ENCODE assay signal across 15 cellular contexts in the genomic region with DNA sequence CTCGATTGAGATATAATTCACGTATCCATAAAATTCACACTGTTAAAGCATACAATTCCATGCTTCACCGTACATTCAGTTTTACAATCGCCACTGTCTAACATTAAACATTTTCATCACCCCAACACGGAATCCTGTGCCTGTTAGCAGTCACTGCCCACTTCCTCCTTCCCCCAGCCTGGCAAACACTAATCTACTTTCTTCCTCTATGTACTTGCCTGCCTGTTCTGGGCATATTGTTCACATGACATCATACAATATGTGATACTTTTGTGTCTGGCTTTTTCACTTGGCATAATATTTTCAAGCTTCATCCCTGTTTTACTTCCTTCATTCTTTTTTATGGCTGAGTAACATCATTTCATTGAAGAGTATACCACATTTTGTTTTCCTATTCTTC.
DNase-seq lines count a peak whose midpoint lies in the region; ATAC-seq, FAIRE-seq and TF ChIP-seq lines count a peak whose summit lies in the region.
"Had no signal": no experiment of that assay in that cellular context is flagged by ENCODE, and none has a peak within 500 bp of the region (broad histone marks: within the 10 kb centered on the region; RNA-seq: fewer than 3 reads in every experiment).

No MANE protein-coding gene starts in this region.

- H3K4me1 ChIP-seq in pancreas, result peaks cover 0 to 3% (median 0%) of the 10 kb centered on the region in 3 donors

- H3K27ac ChIP-seq in pancreas, result peak overlapping the region in 1 of 4 donors; percentile 10
- H3K27ac ChIP-seq: 22Rv1, VCaP had no signal

- H3K4me3 ChIP-seq in epithelial cell of esophagus (ENCODE audit: low read length) (no peak overlapping the region), pancreas (no peak overlapping the region)
- H3K4me3 ChIP-seq: gastrocnemius medialis, lung had no signal

- no peaks in the 10 kb centered on the region for H3K36me3 ChIP-seq in pancreas
- H3K36me3 ChIP-seq: gastrocnemius medialis had no signal

- H3K9me3 ChIP-seq in pancreas, result no peaks in the 10 kb centered on the region
- H3K9me3 ChIP-seq: gastrocnemius medialis had no signal

- WGBS in pancreas, 2 donors, result 55 to 67% methylated on average over 5 of the region's 5 CpGs

- DNase-seq in DMS 273 (lab: John Stamatoyannopoulos, UW; ENCODE audit: unreplicated experiment) (peak; percentile 24), DMS 273 treated with DMSO at 0.1 percent for 48 hours (lab: John Stamatoyannopoulos, UW) (no peak), NCI-H446 treated with DMSO at 0.1 percent for 48 hours (lab: John Stamatoyannopoulos, UW) (peak; percentile 51), epithelial cell of esophagus (ENCODE audit: low read depth) (peak; percentile 11), pancreas (no peak), GM19238 (ENCODE audit: insufficient read length, low spot score) (no peak), GM13977 (ENCODE audit: low spot score) (no peak)
- DNase-seq: caudate nucleus, gastrocnemius medialis, NCI-H1105 treated with DMSO at 0.1 percent for 48 hours, trophoblast cell had no signal

- TF ChIP-seq CTCF in epithelial cell of esophagus (IDR thresholded peaks at IDR 0.05; ENCODE audit: insufficient read depth, low read depth, low read length, missing control alignments) (no peak), pancreas (IDR thresholded peaks at IDR 0.05) (no peak), GM13977 (IDR thresholded peaks at IDR 0.05; ENCODE audit: extremely low read depth, insufficient read depth, missing control alignments) (no peak)

- in situ Hi-C loops in GM13977 (cut with MboI; ENCODE audit: low pct_unique_long_range_greater_than_20kb, low sequenced_read_pairs, unreplicated experiment), result no loop called here

- FAIRE-seq in pancreas (lab: Jason Lieb, UNC), result no peak

- ATAC-seq in pancreas (peak in 3 of 4 donors; percentile 39 to 70 (median 50)), GM19452 (IDR thresholded peaks at IDR 0.05; ENCODE audit: unreplicated experiment) (no peak)
- ATAC-seq: gastrocnemius medialis had no signal

- intact Hi-C loops in pancreas (cut with DNase I), result no loop called here

- H3K27me3 ChIP-seq in pancreas, result no peaks in the 10 kb centered on the region
- H3K27me3 ChIP-seq: gastrocnemius medialis had no signal

Comparison
In these comparisons a context has a peak if more than half of its experiments do, and no peak if none do; other contexts are left out.
1. DNase-seq: peak in DMS 273 (single experiment), NCI-H446 treated with DMSO at 0.1 percent for 48 hours (single experiment) and epithelial cell of esophagus (single experiment); none in DMS 273 treated with DMSO at 0.1 percent for 48 hours (single experiment), pancreas (0 of 6), GM19238 (single experiment) and GM13977 (single experiment).